8 cellular contexts compared by ENCODE assay signal in genomic region chr5:139439013-139439903, GRCh38. TPM values are rescaled to one million over a fixed set of nuclear protein-coding genes. Genes with fewer than 3 reads are reported as not detected.
A peak's percentile ranks its signal among the peaks of the same experiment; 100 is the strongest.
DNase-seq lines count a peak whose midpoint lies in the region; ATAC-seq and TF ChIP-seq lines count a peak whose summit lies in the region.

TSS of gene DNAJC18 (minus strand) at chr5:139439525. CDS start at chr5:139439445, 80 bp downstream.

- H3K27me3 ChIP-seq in BE2C (no peaks in the 10 kb centered on the region), colonic mucosa (no peaks in the 10 kb centered on the region), layer of hippocampus (ENCODE audit: control insufficient read depth, insufficient read depth, low read length) (no peaks in the 10 kb centered on the region)

- peak within 1 kb of the TSS; percentile 97 for H3K4me3 Mint-ChIP-seq in activated CD4-positive, alpha-beta T cell treated with anti-CD3 and anti-CD28 coated beads, Interleukin-2, amount 10 ng/mL, durations not matched to agents 24 days and 14 days

- no peaks in the 10 kb centered on the region for H3K27me3 Mint-ChIP-seq in activated CD4-positive, alpha-beta T cell treated with anti-CD3 and anti-CD28 coated beads, Interleukin-2, amount 10 ng/mL, durations not matched to agents 24 days and 14 days

- H3K27ac Mint-ChIP-seq in activated CD4-positive, alpha-beta T cell treated with anti-CD3 and anti-CD28 coated beads, Interleukin-2, amount 10 ng/mL, durations not matched to agents 24 days and 14 days, result peak within 1 kb of the TSS; percentile 99

- H3K9me3 ChIP-seq in BE2C (no peaks in the 10 kb centered on the region), colonic mucosa (no peaks in the 10 kb centered on the region)

- H3K4me3 ChIP-seq in BE2C (ENCODE audit: low read depth, low read length) (peak within 1 kb of the TSS; percentile 88), colonic mucosa (peak within 1 kb of the TSS; percentile 87)

- H3K4me1 ChIP-seq in BE2C (peaks cover 3% of the 10 kb centered on the region; the same call in 1 of the 2 replicates), colonic mucosa (no peaks in the 10 kb centered on the region)

- DNase-seq in BE2C (peak; percentile 97), NCI-H526 treated with DMSO at 0.1 percent for 48 hours (lab: John Stamatoyannopoulos, UW) (peak; percentile 94), colonic mucosa (peak; percentile 95)
- peak; percentile 97 for DNase-seq in activated CD4-positive, alpha-beta T cell treated with anti-CD3 and anti-CD28 coated beads, Interleukin-2, amount 10 ng/mL, durations not matched to agents 24 days and 14 days
- peak; percentile 93 for DNase-seq in stimulated activated CD4-positive, alpha-beta T cell treated with anti-CD3 and anti-CD28 coated beads, Interleukin-1b, Interleukin-23, amount 100 ng/mL, for 48 hours

- TF ChIP-seq CTCF in BE2C (IDR thresholded peaks at IDR 0.05; ENCODE audit: low read depth, low read length) (no peak), colonic mucosa (IDR thresholded peaks at IDR 0.05) (no peak)

- no peaks in the 10 kb centered on the region for H3K9me3 Mint-ChIP-seq in activated CD4-positive, alpha-beta T cell treated with anti-CD3 and anti-CD28 coated beads, Interleukin-2, amount 10 ng/mL, durations not matched to agents 24 days and 14 days

- H3K27ac ChIP-seq in colonic mucosa, result peak within 1 kb of the TSS; percentile 92
- peak within 1 kb of the TSS; percentile 97 for H3K27ac ChIP-seq in layer of hippocampus (ENCODE audit: low read depth, low read length)

- peaks cover 16% of the 10 kb centered on the region for H3K36me3 Mint-ChIP-seq in activated CD4-positive, alpha-beta T cell treated with anti-CD3 and anti-CD28 coated beads, Interleukin-2, amount 10 ng/mL, durations not matched to agents 24 days and 14 days (ENCODE audit: low read depth)

- intact Hi-C loops in activated CD4-positive, alpha-beta T cell treated with anti-CD3 and anti-CD28 coated beads, Interleukin-2, amount 10 ng/mL, durations not matched to agents 24 days and 14 days (cut with micrococcal nuclease), result loop anchor here (1.0 to 5.0 kb wide), 9 partner anchors 8 to 124 kb away; partner anchors contain the start of genes SPATA24 and STING1
- intact Hi-C loops in colonic mucosa (cut with DNase I), result no loop called here

- H3K36me3 ChIP-seq in BE2C (no peaks in the 10 kb centered on the region; the same call in 1 of the 2 replicates), colonic mucosa (no peaks in the 10 kb centered on the region)

- ATAC-seq in GM19324 (IDR thresholded peaks at IDR 0.05; ENCODE audit: low FRiP score, unreplicated experiment) (peak; percentile 83), HG03457 (IDR thresholded peaks at IDR 0.05; ENCODE audit: unreplicated experiment) (peak; percentile 74)

- H3K4me1 Mint-ChIP-seq in activated CD4-positive, alpha-beta T cell treated with anti-CD3 and anti-CD28 coated beads, Interleukin-2, amount 10 ng/mL, durations not matched to agents 24 days and 14 days, result peaks cover 55% of the 10 kb centered on the region

- peak within 1 kb of the TSS; percentile 81 to 88 for H3K9ac ChIP-seq in colonic mucosa (ENCODE audit: low read depth in 2 of 2, low read length in 2 of 2)

RNA-seq across cellular contexts. Expression of gene DNAJC18, which starts in this region (rescaled TPM):
- 8.8 TPM for polyA plus RNA-seq in BE2C (2012; ENCODE audit: insufficient read depth, insufficient read length, low read depth)
- 34.2 and 38.6 TPM in 2 replicates for total RNA-seq in activated CD4-positive, alpha-beta T cell treated with anti-CD3 and anti-CD28 coated beads, Interleukin-2, amount 10 ng/mL, durations not matched to agents 24 days and 14 days
- 1 to 10 TPM; 3.6 to 5.7 TPM for total RNA-seq in colonic mucosa

Comparison
In these comparisons a context has a peak if more than half of its experiments do, and no peak if none do; other contexts are left out.
1. Peak in every context shown above with its lines: DNase-seq, ATAC-seq, H3K4me3 ChIP-seq and H3K27ac ChIP-seq.